8 cellular contexts compared by ENCODE assay signal in the genomic region with DNA sequence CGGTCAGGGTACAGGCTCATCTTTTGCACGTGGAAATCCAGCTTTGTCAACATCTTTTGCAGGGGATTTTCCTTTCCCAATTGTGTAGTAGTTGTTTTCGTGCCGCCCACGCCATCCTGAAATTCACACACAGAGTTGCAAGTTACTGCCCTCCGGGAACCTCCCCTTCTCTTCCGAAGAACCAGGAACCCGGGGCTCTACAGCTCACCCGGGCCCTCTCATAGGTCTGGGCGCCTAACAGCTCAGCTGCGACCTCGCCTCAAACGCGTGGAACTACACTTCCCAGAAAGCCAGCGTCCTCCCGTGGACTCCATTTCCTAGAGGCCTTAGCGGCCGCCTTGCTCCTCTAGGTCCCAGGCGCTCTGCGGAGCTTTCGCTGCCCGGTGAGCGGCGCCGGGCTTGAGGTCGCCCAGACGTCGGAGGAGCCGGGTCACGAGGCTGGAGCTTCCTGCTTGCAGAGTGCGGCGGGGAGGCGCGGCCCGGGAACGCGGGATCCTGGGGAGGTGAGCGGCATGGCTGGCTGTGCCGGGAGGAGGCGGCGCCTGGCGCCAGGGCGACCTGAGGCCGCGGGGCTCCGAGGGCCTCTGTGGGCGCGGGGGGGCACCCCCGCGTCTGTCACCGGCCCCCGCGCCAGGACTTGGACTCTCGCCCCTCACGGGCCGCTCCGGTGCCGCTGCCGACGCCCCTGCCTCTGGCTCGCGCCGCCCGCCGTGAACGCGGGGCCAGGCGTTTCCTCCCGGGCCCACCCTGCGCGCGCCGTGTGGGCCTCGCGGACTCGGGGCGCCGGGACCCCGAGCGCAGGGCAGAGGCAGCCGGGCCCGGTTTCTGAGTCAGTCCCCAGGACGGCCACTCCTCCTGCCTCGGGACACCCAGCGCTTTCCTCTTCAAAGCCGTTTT. TPM values are rescaled to one million over a fixed set of nuclear protein-coding genes. Genes with fewer than 3 reads are reported as not detected.
DNase-seq lines count a peak whose midpoint lies in the region; ATAC-seq and TF ChIP-seq lines count a peak whose summit lies in the region.

A gene (plus strand): TSS at position 329 of the 897 bp plus-strand sequence. CDS start 1,095 bp downstream, outside the sequence.

- H3K9me3 ChIP-seq in cardiac muscle cell (ENCODE audit: low read depth): no peaks in the 10 kb centered on the region
- H3K9me3 ChIP-seq in parathyroid adenoma (ENCODE audit: control insufficient read depth, low read length): no peaks in the 10 kb centered on the region
- H3K9me3 ChIP-seq in tibial artery: no peaks in the 10 kb centered on the region

- no peaks in the 10 kb centered on the region for H3K9me3 Mint-ChIP-seq in activated naive CD8-positive, alpha-beta T cell treated with anti-CD3 and anti-CD28 coated beads, Interleukin-2, amount 50 U/mL, for 24 hours

- peak within 1 kb of the TSS; percentile 59 for H2AFZ ChIP-seq in parathyroid adenoma

- TF ChIP-seq CTCF in cardiac muscle cell (IDR thresholded peaks at IDR 0.05; ENCODE audit: low read depth, low read length) (peak; percentile 15), parathyroid adenoma (IDR thresholded peaks at IDR 0.05) (peak; percentile 23), tibial artery (IDR thresholded peaks at IDR 0.05) (no peak)

- H3K27ac ChIP-seq in cardiac muscle cell (peak within 1 kb of the TSS; percentile 93), parathyroid adenoma (peak within 1 kb of the TSS; percentile 37), tibial artery (peak within 1 kb of the TSS; percentile 82 to 92)

- peaks cover 24% of the 10 kb centered on the region for H3K4me1 Mint-ChIP-seq in activated naive CD8-positive, alpha-beta T cell treated with anti-CD3 and anti-CD28 coated beads, Interleukin-2, amount 50 U/mL, for 24 hours

- intact Hi-C loops in tibial artery (cut with DNase I; ENCODE audit: low total_unique reads): loop anchor here (2.0 kb wide), 1 partner anchor 129 kb away; a partner anchor contains a TSS

- H3K27me3 ChIP-seq in cardiac muscle cell: no peaks in the 10 kb centered on the region
- no peaks in the 10 kb centered on the region for H3K27me3 ChIP-seq in parathyroid adenoma (ENCODE audit: control insufficient read depth, insufficient read depth, low read length)
- no peaks in the 10 kb centered on the region for H3K27me3 ChIP-seq in tibial artery

- H3K36me3 Mint-ChIP-seq in activated naive CD8-positive, alpha-beta T cell treated with anti-CD3 and anti-CD28 coated beads, Interleukin-2, amount 50 U/mL, for 24 hours (ENCODE audit: low read depth): peaks cover 24% of the 10 kb centered on the region

- H3K9ac ChIP-seq in parathyroid adenoma: no peak within 1 kb of the TSS

- peak within 1 kb of the TSS; percentile 90 for H3K4me2 ChIP-seq in parathyroid adenoma (ENCODE audit: low read length)

- H3K4me3 ChIP-seq in cardiac muscle cell (peak within 1 kb of the TSS; percentile 99), parathyroid adenoma (ENCODE audit: low read depth, low read length) (peak within 1 kb of the TSS; percentile 67), tibial artery (peak within 1 kb of the TSS; percentile 82 to 99)

- ATAC-seq in HG02623 (IDR thresholded peaks at IDR 0.05; ENCODE audit: unreplicated experiment): peak; percentile 97
- ATAC-seq in activated naive CD8-positive, alpha-beta T cell treated with anti-CD3 and anti-CD28 coated beads, Interleukin-2, amount 50 U/mL, for 24 hours: peak; percentile 98

- H3K4me1 ChIP-seq in cardiac muscle cell (ENCODE audit: low read depth) (peaks cover 7% of the 10 kb centered on the region), parathyroid adenoma (no peaks in the 10 kb centered on the region), tibial artery (peaks cover 0 to 17% (median 8%) of the 10 kb centered on the region in 4 donors)

- peak within 1 kb of the TSS; percentile 86 for H3K4me3 Mint-ChIP-seq in activated naive CD8-positive, alpha-beta T cell treated with anti-CD3 and anti-CD28 coated beads, Interleukin-2, amount 50 U/mL, for 24 hours

- peaks cover under 1% of the 10 kb centered on the region for H3K27me3 Mint-ChIP-seq in activated naive CD8-positive, alpha-beta T cell treated with anti-CD3 and anti-CD28 coated beads, Interleukin-2, amount 50 U/mL, for 24 hours

- peak within 1 kb of the TSS; percentile 85 for H3K27ac Mint-ChIP-seq in activated naive CD8-positive, alpha-beta T cell treated with anti-CD3 and anti-CD28 coated beads, Interleukin-2, amount 50 U/mL, for 24 hours

- DNase-seq in NCI-H1092 treated with DMSO at 0.1 percent for 48 hours (lab: John Stamatoyannopoulos, UW) (peak; percentile 83), SW 1271 (lab: John Stamatoyannopoulos, UW) (peak; percentile 71 to 91), cardiac muscle cell (ENCODE audit: low read depth in 1 of 2, low spot score in 1 of 2) (peak; percentile 97 to 98), tibial artery (peak; percentile 89 to 94)
- DNase-seq in activated naive CD8-positive, alpha-beta T cell treated with anti-CD3 and anti-CD28 coated beads, Interleukin-2, amount 50 U/mL, for 24 hours: peak; percentile 78

- H3K36me3 ChIP-seq in cardiac muscle cell (peaks cover 1% of the 10 kb centered on the region), parathyroid adenoma (ENCODE audit: control insufficient read depth, insufficient read depth, low read length) (no peaks in the 10 kb centered on the region), tibial artery (peaks cover 0 to 20% (median 0%) of the 10 kb centered on the region in 3 donors)

- H3K79me2 ChIP-seq in parathyroid adenoma: peaks cover 12% of the 10 kb centered on the region

- peak; percentile 51 for TF ChIP-seq POLR2A in GM10847 (IDR thresholded peaks at IDR 0.05; ENCODE audit: extremely low read depth, insufficient read length)

RNA-seq across cellular contexts. Expression of the gene that starts here (rescaled TPM):
- 10.4 and 22.0 TPM in 2 replicates for total RNA-seq in cardiac muscle cell
- polyA plus RNA-seq in cardiac muscle cell: 11.4 and 20.5 TPM in 2 replicates

Comparison
In these comparisons a context has a peak if more than half of its experiments do, and no peak if none do; other contexts are left out.
1. Peak in every context shown above with its lines: DNase-seq, ATAC-seq, H3K4me3 ChIP-seq and H3K27ac ChIP-seq.
2. H3K27ac ChIP-seq: peak in every context shown above with its lines; median percentile 93 in cardiac muscle cell; 87 in tibial artery; 37 in parathyroid adenoma.
3. CTCF ChIP-seq: peak in cardiac muscle cell (single experiment) and parathyroid adenoma (single experiment); none in tibial artery (0 of 2).